17 cellular contexts compared by ENCODE assay signal in genomic region chrY:13415556-13415955, GRCh38.
DNase-seq lines count a peak whose midpoint lies in the region; ATAC-seq and TF ChIP-seq lines count a peak whose summit lies in the region.
"Had no signal": no experiment of that assay in that cellular context is flagged by ENCODE, and none has a peak within 500 bp of the region (broad histone marks: within the 10 kb centered on the region; RNA-seq: fewer than 3 reads in every experiment).

No MANE protein-coding gene starts in this region.

- no peaks in the 10 kb centered on the region for H3K9me3 ChIP-seq in MM.1S (replicated peaks; ENCODE audit: insufficient read depth, low read length)
- H3K9me3 ChIP-seq: A549; BLaER1 treated with 17β-estradiol and CSF1 and Interleukin-3, amounts not matched to agents 10 nM and 100 nM; Caco-2 had no signal

- no peaks in the 10 kb centered on the region for H3F3A ChIP-seq in MM.1S (ENCODE audit: insufficient read depth, low read length)

- H3K4me1 ChIP-seq in MM.1S (ENCODE audit: low read length) = no peaks in the 10 kb centered on the region
- H3K4me1 ChIP-seq: A549; BLaER1 treated with 17β-estradiol and CSF1 and Interleukin-3, amounts not matched to agents 10 nM and 100 nM; Caco-2 had no signal

- no peak overlapping the region for H2AFZ ChIP-seq in MM.1S (ENCODE audit: low read length)

- H3K36me3 ChIP-seq in MM.1S (replicated peaks; ENCODE audit: insufficient read depth, low read length) = no peaks in the 10 kb centered on the region
- H3K36me3 ChIP-seq: BLaER1 treated with 17β-estradiol and CSF1 and Interleukin-3, amounts not matched to agents 10 nM and 100 nM had no signal

- H3K27ac ChIP-seq in MM.1S (ENCODE audit: low read length) = no peak overlapping the region
- H3K27ac ChIP-seq: 22Rv1; A549; BLaER1 treated with 17β-estradiol and CSF1 and Interleukin-3, amounts not matched to agents 10 nM and 100 nM; C4-2B had no signal

- no peaks in the 10 kb centered on the region for H3K79me2 ChIP-seq in MM.1S (ENCODE audit: low read length)

- no peaks in the 10 kb centered on the region for H3K9me2 ChIP-seq in MM.1S (replicated peaks; ENCODE audit: insufficient read depth, low read length)

- no peak overlapping the region for H3K4me3 ChIP-seq in epithelial cell of esophagus (ENCODE audit: low read length)
- no peak overlapping the region for H3K4me3 ChIP-seq in MM.1S (ENCODE audit: low read length)
- H3K4me3 ChIP-seq: A549; BLaER1 treated with 17β-estradiol and CSF1 and Interleukin-3, amounts not matched to agents 10 nM and 100 nM had no signal

- no peak overlapping the region for H3K9ac ChIP-seq in MM.1S (ENCODE audit: low read length)
- H3K9ac ChIP-seq: BLaER1 treated with 17β-estradiol and CSF1 and Interleukin-3, amounts not matched to agents 10 nM and 100 nM had no signal

- TF ChIP-seq CTCF in epithelial cell of esophagus (IDR thresholded peaks at IDR 0.05; ENCODE audit: insufficient read depth, low read depth, low read length, missing control alignments) (no peak), MM.1S (IDR thresholded peaks at IDR 0.05; ENCODE audit: low read length) (no peak)

- H3K4me3 Mint-ChIP-seq in stimulated activated naive CD8-positive, alpha-beta T cell treated with anti-CD3 and anti-CD28 coated beads, Interleukin-15, amount 100 ng/mL, for 72 hours = no peak overlapping the region
- H3K4me3 Mint-ChIP-seq: B cell; CD4-positive, alpha-beta T cell; CD8-positive, alpha-beta T cell had no signal

- no peak overlapping the region for H3K27ac Mint-ChIP-seq in stimulated activated naive CD8-positive, alpha-beta T cell treated with anti-CD3 and anti-CD28 coated beads, Interleukin-15, amount 100 ng/mL, for 72 hours
- H3K27ac Mint-ChIP-seq: B cell; CD4-positive, alpha-beta T cell; CD8-positive, alpha-beta T cell had no signal

- ATAC-seq in stimulated activated naive CD8-positive, alpha-beta T cell treated with anti-CD3 and anti-CD28 coated beads, Interleukin-15, amount 100 ng/mL, for 72 hours = peak; percentile 37
- ATAC-seq in stimulated activated naive CD8-positive, alpha-beta T cell treated with anti-CD3 and anti-CD28 coated beads, Interleukin-15, Interleukin-2, amounts not matched to agents 100 U/mL and 50 U/mL, for 24 hours = no peak
- no peak for ATAC-seq in esophagus mucosa
- ATAC-seq: A549; CD8-positive, alpha-beta T cell had no signal

- H4K20me1 ChIP-seq in MM.1S (ENCODE audit: insufficient read depth, low read length) = no peaks in the 10 kb centered on the region
- H4K20me1 ChIP-seq: BLaER1 treated with 17β-estradiol and CSF1 and Interleukin-3, amounts not matched to agents 10 nM and 100 nM had no signal

- no peak overlapping the region for H3K4me2 ChIP-seq in MM.1S (ENCODE audit: low read depth, low read length)
- H3K4me2 ChIP-seq: A549; BLaER1 treated with 17β-estradiol and CSF1 and Interleukin-3, amounts not matched to agents 10 nM and 100 nM had no signal

- no peaks in the 10 kb centered on the region for H3K27me3 ChIP-seq in MM.1S (replicated peaks; ENCODE audit: insufficient read depth, low read length)
- H3K27me3 ChIP-seq: BLaER1 treated with 17β-estradiol and CSF1 and Interleukin-3, amounts not matched to agents 10 nM and 100 nM had no signal

- peaks cover 0 to 7% of the 10 kb centered on the region in 2 donors for H3K9me3 Mint-ChIP-seq in stimulated activated naive CD8-positive, alpha-beta T cell treated with anti-CD3 and anti-CD28 coated beads, Interleukin-15, amount 100 ng/mL, for 72 hours
- H3K9me3 Mint-ChIP-seq: CD4-positive, alpha-beta T cell; CD8-positive, alpha-beta T cell had no signal

- no peaks in the 10 kb centered on the region for H3K27me3 Mint-ChIP-seq in stimulated activated naive CD8-positive, alpha-beta T cell treated with anti-CD3 and anti-CD28 coated beads, Interleukin-15, amount 100 ng/mL, for 72 hours
- H3K27me3 Mint-ChIP-seq: B cell; CD4-positive, alpha-beta T cell had no signal

- peaks cover 29% of the 10 kb centered on the region for H3K4me1 Mint-ChIP-seq in stimulated activated naive CD8-positive, alpha-beta T cell treated with anti-CD3 and anti-CD28 coated beads, Interleukin-15, amount 100 ng/mL, for 72 hours

- no peak for DNase-seq in stimulated activated naive CD8-positive, alpha-beta T cell treated with anti-CD3 and anti-CD28 coated beads, Interleukin-15, amount 100 ng/mL, for 72 hours
- no peak for DNase-seq in stimulated activated naive CD8-positive, alpha-beta T cell treated with anti-CD3 and anti-CD28 coated beads, Interleukin-15, Interleukin-2, amounts not matched to agents 100 U/mL and 50 U/mL, for 24 hours
- DNase-seq in epithelial cell of esophagus (ENCODE audit: low read depth) (peak; percentile 60), MM.1S (no peak)
- DNase-seq: AML-193; Caco-2; Calu3; CD4-positive, alpha-beta T cell; CD8-positive, alpha-beta T cell; DMS79 treated with DMSO at 0.1 percent for 48 hours; GF-D8 had no signal
